ENCODE assay signal across 20 cellular contexts in genomic region chr7:86925221-86925620, GRCh38.
"Had no signal": no experiment of that assay in that cellular context is flagged by ENCODE, and none has a peak within 500 bp of the region (broad histone marks: within the 10 kb centered on the region; RNA-seq: fewer than 3 reads in every experiment).

No MANE protein-coding gene starts in this region.

- DNase-seq: cortex of kidney; dorsolateral prefrontal cortex; effector CD8-positive, alpha-beta T cell; foreskin melanocyte; head of caudate nucleus; hippocampal formation; mesendoderm; naive thymus-derived CD8-positive, alpha-beta T cell; psoas muscle; retina; right lobe of liver; spleen; stimulated activated CD4-positive, alpha-beta T cell treated with anti-CD3 and anti-CD28 coated beads, Interleukin-2, amount 100 ng/mL, for 24 hours; stimulated activated CD4-positive, alpha-beta T cell treated with anti-CD3 and anti-CD28 coated beads, Interleukin-4, amount 100 ng/mL, for 4 hours; stimulated activated naive B cell treated with anti-CD40 and anti-IgM and Interleukin-4, amounts not matched to agents 10 μg/mL and 1 μg/mL and 100 μg/mL, for 72 hours; stimulated activated naive CD8-positive, alpha-beta T cell treated with anti-CD3 and anti-CD28 coated beads, Interleukin-15, amount 100 ng/mL, for 72 hours; testis; upper lobe of right lung had no signal

- H3K9me3 ChIP-seq: neutrophil, psoas muscle, right lobe of liver, spleen, testis, tibial nerve, upper lobe of right lung had no signal

- H3K36me3 ChIP-seq: neutrophil, right lobe of liver, tibial nerve, upper lobe of right lung had no signal

- H3K27me3 ChIP-seq: dorsolateral prefrontal cortex, right lobe of liver, spleen, testis, tibial nerve, upper lobe of right lung had no signal

- H3K27ac ChIP-seq: neutrophil, psoas muscle, right lobe of liver, spleen, testis, tibial nerve, upper lobe of right lung had no signal

- H3K4me3 ChIP-seq: dorsolateral prefrontal cortex, psoas muscle, right lobe of liver, spleen, testis, tibial nerve, upper lobe of right lung had no signal

- H3K4me1 ChIP-seq: psoas muscle, right lobe of liver, spleen, testis, tibial nerve had no signal
